ENCODE assay signal across 35 cellular contexts in genomic region chr12:126879820-126880219, GRCh38.
"Had no signal": no experiment of that assay in that cellular context is flagged by ENCODE, and none has a peak within 500 bp of the region (broad histone marks: within the 10 kb centered on the region; RNA-seq: fewer than 3 reads in every experiment).

No MANE protein-coding gene starts in this region.

- H3K9me3 ChIP-seq: MG63 had no signal

- H3K36me3 ChIP-seq: MG63 had no signal

- H3K27me3 ChIP-seq: MG63 had no signal

- DNase-seq: MG63, MM.1S, MV-4-11, NCI-H1048, NCI-H1092, NCI-H1092 treated with DMSO at 0.1 percent for 48 hours, NCI-H1105, NCI-H1105 treated with DMSO at 0.1 percent for 48 hours, NCI-H1417, NCI-H1417 treated with DMSO at 0.1 percent for 48 hours, NCI-H1436, NCI-H1436 treated with DMSO at 0.1 percent for 48 hours, NCI-H146, NCI-H1694, NCI-H1694 treated with DMSO at 0.1 percent for 48 hours, NCI-H187, NCI-H187 treated with DMSO at 0.1 percent for 48 hours, NCI-H1930, NCI-H2029, NCI-H2029 treated with DMSO at 0.1 percent for 48 hours, NCI-H2081, NCI-H2081 treated with DMSO at 0.1 percent for 48 hours, NCI-H2107, NCI-H2171, NCI-H2171 treated with DMSO at 0.1 percent for 48 hours, NCI-H2227 treated with DMSO at 0.1 percent for 48 hours, NCI-H226, NCI-H345, NCI-H446, NCI-H446 treated with DMSO at 0.1 percent for 48 hours, NCI-H510A, NCI-H510A treated with DMSO at 0.1 percent for 48 hours, NCI-H524, NCI-H524 treated with DMSO at 0.1 percent for 48 hours, NCI-H526 had no signal

- H3K4me3 ChIP-seq: MG63 had no signal
